In the genomic region with DNA sequence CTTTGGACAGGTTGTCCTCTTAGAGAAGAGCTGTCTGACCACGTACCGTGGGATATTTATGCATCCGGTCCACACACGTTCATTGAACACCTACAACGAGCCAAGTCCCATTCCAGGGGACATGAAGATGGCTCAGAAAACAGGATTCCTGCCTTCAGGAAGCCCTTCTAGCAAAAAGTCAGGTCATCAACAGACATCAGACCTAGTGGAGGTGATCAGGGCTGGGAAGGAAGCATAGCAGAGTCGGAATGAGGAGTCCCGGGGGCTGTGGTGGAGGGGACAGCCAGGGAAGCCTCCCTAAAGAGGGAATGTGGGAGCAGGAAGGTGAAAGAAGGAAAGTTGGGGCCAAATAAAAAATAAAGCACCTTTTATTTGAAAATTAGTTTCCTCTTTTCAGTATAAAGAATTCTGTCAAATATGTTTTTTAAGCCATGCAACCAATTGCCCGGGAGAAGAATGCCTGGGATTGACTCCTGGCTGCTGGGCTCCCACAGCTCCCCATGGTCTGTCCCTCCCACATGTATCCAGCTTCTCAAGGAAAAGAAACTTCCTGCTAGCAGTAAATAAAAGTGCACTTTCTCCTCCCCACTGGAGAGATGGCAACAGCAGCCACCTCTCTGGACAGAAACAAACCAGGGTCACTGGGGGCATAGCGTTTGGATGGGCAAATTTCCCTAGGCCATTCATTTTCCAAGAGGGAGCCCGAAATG, we compare ENCODE assay signal across 11 cellular contexts.
A peak's percentile ranks its signal among the peaks of the same experiment; 100 is the strongest.
DNase-seq lines count a peak whose midpoint lies in the region; ATAC-seq and TF ChIP-seq lines count a peak whose summit lies in the region.
"Had no signal": no experiment of that assay in that cellular context is flagged by ENCODE, and none has a peak within 500 bp of the region (broad histone marks: within the 10 kb centered on the region; RNA-seq: fewer than 3 reads in every experiment).

No MANE protein-coding gene starts in this region.

- H3K4me1 ChIP-seq in RWPE2 (ENCODE audit: insufficient read depth, poor library complexity, severe bottlenecking) (no peaks in the 10 kb centered on the region), suprapubic skin (peaks cover 20% of the 10 kb centered on the region)

- ATAC-seq in RWPE2 (ENCODE audit: low read depth) (no peak), left colon (no peak), GM18870 (IDR thresholded peaks at IDR 0.05; ENCODE audit: unreplicated experiment) (no peak)

- TF ChIP-seq CTCF in RWPE2 (IDR thresholded peaks at IDR 0.05; ENCODE audit: poor library complexity, severe bottlenecking) (no peak), suprapubic skin (IDR thresholded peaks at IDR 0.05) (no peak)

- H3K4me3 ChIP-seq in RWPE2 (ENCODE audit: severe bottlenecking), result no peak overlapping the region
- no peak overlapping the region for H3K4me3 ChIP-seq in suprapubic skin

- H3K27ac ChIP-seq in RWPE2 (ENCODE audit: poor library complexity, severe bottlenecking) (no peak overlapping the region), suprapubic skin (peak overlapping the region; percentile 29)

- H3K4me1 Mint-ChIP-seq in activated naive CD8-positive, alpha-beta T cell treated with anti-CD3 and anti-CD28 coated beads for 36 hours, result peaks cover 61% of the 10 kb centered on the region

- H3K9me3 Mint-ChIP-seq in activated naive CD8-positive, alpha-beta T cell treated with anti-CD3 and anti-CD28 coated beads for 36 hours, result no peaks in the 10 kb centered on the region

- 90% methylated on average over 10 of the region's 10 CpGs for WGBS in suprapubic skin

- no peak overlapping the region for H3K4me3 Mint-ChIP-seq in activated naive CD8-positive, alpha-beta T cell treated with anti-CD3 and anti-CD28 coated beads for 36 hours
- H3K4me3 Mint-ChIP-seq: activated naive CD8-positive, alpha-beta T cell had no signal

- peaks cover 9% of the 10 kb centered on the region for H3K36me3 Mint-ChIP-seq in activated naive CD8-positive, alpha-beta T cell treated with anti-CD3 and anti-CD28 coated beads for 36 hours
- H3K36me3 Mint-ChIP-seq: activated naive CD8-positive, alpha-beta T cell had no signal

- H3K27ac Mint-ChIP-seq in activated naive CD8-positive, alpha-beta T cell treated with anti-CD3 and anti-CD28 coated beads for 36 hours, result peak overlapping the region; percentile 80

- DNase-seq in RWPE2 (ENCODE audit: low spot score) (peak; percentile 6), left colon (peak; percentile 2 to 6), suprapubic skin (ENCODE audit: low spot score in 2 of 2) (peak; percentile 8 to 45), T-helper 2 cell (no peak), T1000 (lab: John Stamatoyannopoulos, UW) (no peak)
- no peak for DNase-seq in activated naive CD8-positive, alpha-beta T cell treated with anti-CD3 and anti-CD28 coated beads for 36 hours
- DNase-seq: effector CD4-positive, alpha-beta T cell; NCI-H1092; NCI-H526 had no signal

- intact Hi-C loops in left colon (cut with DNase I, micrococcal nuclease), result no loop called here

- H3K27me3 ChIP-seq in RWPE2 (ENCODE audit: insufficient read depth, poor library complexity, severe bottlenecking), result no peaks in the 10 kb centered on the region
- no peaks in the 10 kb centered on the region for H3K27me3 ChIP-seq in suprapubic skin

- H3K27me3 Mint-ChIP-seq in activated naive CD8-positive, alpha-beta T cell treated with anti-CD3 and anti-CD28 coated beads for 36 hours, result no peaks in the 10 kb centered on the region
- H3K27me3 Mint-ChIP-seq: activated naive CD8-positive, alpha-beta T cell had no signal

- H3K36me3 ChIP-seq in RWPE2 (ENCODE audit: low read depth) (peaks cover 10% of the 10 kb centered on the region), suprapubic skin (no peaks in the 10 kb centered on the region)

- TF ChIP-seq POLR2A in suprapubic skin (IDR thresholded peaks at IDR 0.05), result no peak

- TF ChIP-seq EP300 in suprapubic skin (IDR thresholded peaks at IDR 0.05), result no peak

- H3K9me3 ChIP-seq in RWPE2 (ENCODE audit: severe bottlenecking), result no peaks in the 10 kb centered on the region
- H3K9me3 ChIP-seq in suprapubic skin, result no peaks in the 10 kb centered on the region

Comparison
In these comparisons a context has a peak if more than half of its experiments do, and no peak if none do; other contexts are left out.
1. DNase-seq: peak in RWPE2 (single experiment), left colon (2 of 2) and suprapubic skin (2 of 2); none in activated naive CD8-positive, alpha-beta T cell treated with anti-CD3 and anti-CD28 coated beads for 36 hours (single experiment), T-helper 2 cell (0 of 5) and T1000 (single experiment).